In the genomic region with DNA sequence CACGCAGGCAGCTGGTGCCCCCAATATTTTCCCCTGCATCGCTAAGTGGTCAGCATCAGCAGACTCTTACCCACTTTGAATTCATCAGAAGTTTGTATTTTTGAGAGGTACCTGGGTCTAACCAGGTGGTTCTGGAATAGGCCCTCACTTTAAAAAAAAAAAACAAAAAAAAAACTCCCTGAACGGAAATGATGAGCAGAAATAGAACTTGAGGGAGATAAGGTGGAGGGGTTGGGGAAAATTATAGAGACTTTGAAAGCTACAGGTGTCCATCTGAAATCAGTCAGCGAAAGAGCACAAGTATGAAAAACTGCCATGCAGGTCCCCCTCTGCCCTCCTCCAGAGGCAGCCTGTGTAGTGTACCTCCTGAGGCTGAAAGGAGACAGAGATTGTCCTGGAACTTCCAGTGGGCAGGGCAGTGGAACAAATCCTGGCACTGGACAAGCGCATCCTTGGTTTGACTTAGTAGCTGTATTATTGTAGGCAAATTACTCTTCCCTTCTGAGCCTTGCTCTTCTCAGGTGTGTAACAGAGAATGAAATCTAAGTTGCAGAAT, we compare ENCODE assay signal across 16 cellular contexts. TPM values are rescaled to one million over a fixed set of nuclear protein-coding genes. Genes with fewer than 3 reads are reported as not detected.
DNase-seq lines count a peak whose midpoint lies in the region; ATAC-seq, FAIRE-seq and TF ChIP-seq lines count a peak whose summit lies in the region.
"Had no signal": no experiment of that assay in that cellular context is flagged by ENCODE, and none has a peak within 500 bp of the region (broad histone marks: within the 10 kb centered on the region; RNA-seq: fewer than 3 reads in every experiment).

No MANE protein-coding gene starts in this region.

- H3K9me3 Mint-ChIP-seq in CD8-positive, alpha-beta T cell = peaks cover 8% of the 10 kb centered on the region
- peaks cover 18% of the 10 kb centered on the region for H3K9me3 Mint-ChIP-seq in activated CD4-positive, alpha-beta memory T cell treated with anti-CD3 and anti-CD28 coated beads for 36 hours

- DNase-seq in CD8-positive, alpha-beta T cell = no peak
- DNase-seq in GM12892 (ENCODE audit: insufficient read length) (no peak), DMS114 treated with DMSO at 0.1 percent for 48 hours (lab: John Stamatoyannopoulos, UW; ENCODE audit: unreplicated experiment) (no peak), NCI-H146 treated with DMSO at 0.1 percent for 48 hours (lab: John Stamatoyannopoulos, UW; ENCODE audit: unreplicated experiment) (no peak), NCI-H774 (lab: John Stamatoyannopoulos, UW) (no peak)
- DNase-seq in activated CD4-positive, alpha-beta memory T cell treated with anti-CD3 and anti-CD28 coated beads for 36 hours = no peak
- DNase-seq: AML-193, left ventricle myocardium superior, naive B cell, NCI-H1436 treated with DMSO at 0.1 percent for 48 hours, SJCRH30 had no signal

- H3K4me1 ChIP-seq in CD8-positive, alpha-beta T cell (ENCODE audit: insufficient read depth, low read length) = peaks cover 36% of the 10 kb centered on the region
- H3K4me1 ChIP-seq in mucosa of rectum (ENCODE audit: control insufficient read depth in 2 of 2, insufficient read depth in 2 of 2, low read length in 2 of 2) = no peaks in the 10 kb centered on the region

- peak overlapping the region; percentile 81 for H3K4me3 Mint-ChIP-seq in CD8-positive, alpha-beta T cell
- H3K4me3 Mint-ChIP-seq in activated CD4-positive, alpha-beta memory T cell treated with anti-CD3 and anti-CD28 coated beads for 36 hours = peak overlapping the region; percentile 45
- H3K4me3 Mint-ChIP-seq: GM23338 had no signal

- no peak overlapping the region for H3K27ac ChIP-seq in CD8-positive, alpha-beta T cell (ENCODE audit: low read depth, low read length)
- H3K27ac ChIP-seq in mucosa of rectum (ENCODE audit: low read depth in 2 of 2, low read length in 2 of 2) = peak overlapping the region; percentile 47 to 49
- H3K27ac ChIP-seq: SJCRH30 had no signal

- no peak for TF ChIP-seq CTCF in CD8-positive, alpha-beta T cell (IDR thresholded peaks at IDR 0.05)

- ATAC-seq in CD8-positive, alpha-beta T cell = no peak
- ATAC-seq: GM23338, left ventricle myocardium superior had no signal

- H3K4me1 Mint-ChIP-seq in CD8-positive, alpha-beta T cell (ENCODE audit: low read depth) = peaks cover 64% of the 10 kb centered on the region
- H3K4me1 Mint-ChIP-seq in activated CD4-positive, alpha-beta memory T cell treated with anti-CD3 and anti-CD28 coated beads for 36 hours (ENCODE audit: low read depth) = peaks cover 57% of the 10 kb centered on the region

- peak overlapping the region in 1 of 2 donors; percentile 29 for H3K9ac ChIP-seq in mucosa of rectum (ENCODE audit: low read depth in 1 of 2, low read length in 2 of 2)

- FAIRE-seq in GM12892 (lab: Jason Lieb, UNC) = peak; percentile 65
- FAIRE-seq: TTC549 had no signal

- peak overlapping the region; percentile 83 for H3K27ac Mint-ChIP-seq in CD8-positive, alpha-beta T cell
- H3K27ac Mint-ChIP-seq in activated CD4-positive, alpha-beta memory T cell treated with anti-CD3 and anti-CD28 coated beads for 36 hours = no peak overlapping the region
- H3K27ac Mint-ChIP-seq: GM23338 had no signal

- H3K36me3 Mint-ChIP-seq in CD8-positive, alpha-beta T cell = peaks cover 13% of the 10 kb centered on the region
- H3K36me3 Mint-ChIP-seq in activated CD4-positive, alpha-beta memory T cell treated with anti-CD3 and anti-CD28 coated beads for 36 hours = peaks cover 9% of the 10 kb centered on the region

- POLR2A ChIA-PET in CD8-positive, alpha-beta T cell (lab: Charles Lee) = interaction anchor here (0.6 to 1.4 kb wide), 4 partner anchors 13 to 72 kb away, joined by 3 to 5 read pairs (median 4); no protein-coding TSS in a partner anchor
- POLR2A ChIA-PET in activated CD4-positive, alpha-beta memory T cell treated with anti-CD3 and anti-CD28 coated beads for 36 hours (lab: Charles Lee) = interaction anchor here (0.7 kb wide), 1 partner anchor 493 kb away, joined by 3 read pairs; no protein-coding TSS in a partner anchor

- no peaks in the 10 kb centered on the region for H3K27me3 ChIP-seq in CD8-positive, alpha-beta T cell (ENCODE audit: insufficient read depth, low read length)
- no peaks in the 10 kb centered on the region for H3K27me3 ChIP-seq in mucosa of rectum (ENCODE audit: control insufficient read depth in 2 of 2, insufficient read depth in 2 of 2, low read length in 2 of 2)
- H3K27me3 ChIP-seq: SJCRH30 had no signal

- intact Hi-C loops in CD8-positive, alpha-beta T cell (cut with DNase I, micrococcal nuclease) = no loop called here
- intact Hi-C loops in activated CD4-positive, alpha-beta memory T cell treated with anti-CD3 and anti-CD28 coated beads for 36 hours (cut with micrococcal nuclease) = no loop called here

- no peaks in the 10 kb centered on the region for H3K27me3 Mint-ChIP-seq in CD8-positive, alpha-beta T cell (ENCODE audit: low read depth)
- no peaks in the 10 kb centered on the region for H3K27me3 Mint-ChIP-seq in activated CD4-positive, alpha-beta memory T cell treated with anti-CD3 and anti-CD28 coated beads for 36 hours
- H3K27me3 Mint-ChIP-seq: naive B cell had no signal

- TF ChIP-seq POLR2A in GM12892 (IDR thresholded peaks at IDR 0.05; ENCODE audit: low read depth, low read length) = no peak

- CTCF ChIA-PET in CD8-positive, alpha-beta T cell (lab: Charles Lee) = interaction anchor here (0.9 to 8.2 kb wide), 6 partner anchors 9 to 56 kb away, joined by 3 to 72 read pairs (median 4); no protein-coding TSS in a partner anchor
- CTCF ChIA-PET in activated CD4-positive, alpha-beta memory T cell treated with anti-CD3 and anti-CD28 coated beads for 36 hours (lab: Charles Lee) = interaction anchor here (0.9 to 4.0 kb wide), 6 partner anchors 13 to 212 kb away, joined by 3 to 27 read pairs (median 4); no protein-coding TSS in a partner anchor

- H3K9me3 ChIP-seq in CD8-positive, alpha-beta T cell (ENCODE audit: low read length) = no peaks in the 10 kb centered on the region
- H3K9me3 ChIP-seq in mucosa of rectum (ENCODE audit: control insufficient read depth in 2 of 2, low read length in 2 of 2) = no peaks in the 10 kb centered on the region
- H3K9me3 ChIP-seq: SJCRH30 had no signal

- H3K36me3 ChIP-seq in CD8-positive, alpha-beta T cell (ENCODE audit: insufficient read depth, low read length) = no peaks in the 10 kb centered on the region
- no peaks in the 10 kb centered on the region for H3K36me3 ChIP-seq in mucosa of rectum (ENCODE audit: control insufficient read depth in 2 of 2, insufficient read depth in 2 of 2, low read length in 2 of 2)
- H3K36me3 ChIP-seq: SJCRH30 had no signal

- H3K4me3 ChIP-seq in CD8-positive, alpha-beta T cell (ENCODE audit: low read depth, low read length) = no peak overlapping the region
- peak overlapping the region in 1 of 2 donors; percentile 65 for H3K4me3 ChIP-seq in mucosa of rectum (ENCODE audit: low read length in 2 of 2)
- H3K4me3 ChIP-seq: GM23338, SJCRH30 had no signal

RNA-seq across cellular contexts. Expression of a gene that starts 1.2 kb away (rescaled TPM):
- 10 to 100 TPM; 13.3 to 14.8 TPM for total RNA-seq in CD8-positive, alpha-beta T cell
- polyA plus RNA-seq in GM12892 (2012; ENCODE audit: missing spikeins) = 149 TPM
- 10 to 100 TPM; 11.4 to 15.9 TPM for total RNA-seq in activated CD4-positive, alpha-beta memory T cell treated with anti-CD3 and anti-CD28 coated beads for 36 hours
- total RNA-seq: fibroblast of villous mesenchyme, GM23338, pulmonary artery endothelial cell, SJCRH30 had no signal

RNA-seq across cellular contexts. Expression of a gene that starts 28.6 kb away (rescaled TPM):
- total RNA-seq in CD8-positive, alpha-beta T cell = 100 to 1,000 TPM; 397 to 399 TPM
- 745 TPM for polyA plus RNA-seq in GM12892 (2012; ENCODE audit: missing spikeins)
- total RNA-seq in activated CD4-positive, alpha-beta memory T cell treated with anti-CD3 and anti-CD28 coated beads for 36 hours = 100 to 1,000 TPM; 190 to 194 TPM
- total RNA-seq: fibroblast of villous mesenchyme, pulmonary artery endothelial cell, SJCRH30 had no signal

RNA-seq across cellular contexts. Expression of a gene that starts 55.8 kb away (rescaled TPM):
- 100 to 1,000 TPM; 103 to 104 TPM for total RNA-seq in CD8-positive, alpha-beta T cell
- polyA plus RNA-seq in GM12892 (2012; ENCODE audit: missing spikeins) = 7.6 TPM
- total RNA-seq in activated CD4-positive, alpha-beta memory T cell treated with anti-CD3 and anti-CD28 coated beads for 36 hours = 1 to 10 TPM; 4.8 to 4.9 TPM
- total RNA-seq: fibroblast of villous mesenchyme, GM23338, left ventricle myocardium superior, pulmonary artery endothelial cell, SJCRH30 had no signal
- polyA plus RNA-seq: GM23338 had no signal

Comparison
In these comparisons a context has a peak if more than half of its experiments do, and no peak if none do; other contexts are left out.
1. RNA of a gene that starts 55.8 kb away (total RNA-seq): 103 to 104 TPM in CD8-positive, alpha-beta T cell; 4.8 to 4.9 TPM in activated CD4-positive, alpha-beta memory T cell treated with anti-CD3 and anti-CD28 coated beads for 36 hours; every median in the first group is over 10 times any median in the second.